ENCODE assay signal across 2 cellular contexts in genomic region chrX:54271661-54272060, GRCh38.
TF ChIP-seq lines count a peak whose summit lies in the region.

No MANE protein-coding gene starts in this region.

TF ChIP-seq in HepG2, 621 proteins besides CTCF, POLR2A, EP300 and RAD21 (continued from another document and continues in another):
- TF ChIP-seq, protein P1, sequence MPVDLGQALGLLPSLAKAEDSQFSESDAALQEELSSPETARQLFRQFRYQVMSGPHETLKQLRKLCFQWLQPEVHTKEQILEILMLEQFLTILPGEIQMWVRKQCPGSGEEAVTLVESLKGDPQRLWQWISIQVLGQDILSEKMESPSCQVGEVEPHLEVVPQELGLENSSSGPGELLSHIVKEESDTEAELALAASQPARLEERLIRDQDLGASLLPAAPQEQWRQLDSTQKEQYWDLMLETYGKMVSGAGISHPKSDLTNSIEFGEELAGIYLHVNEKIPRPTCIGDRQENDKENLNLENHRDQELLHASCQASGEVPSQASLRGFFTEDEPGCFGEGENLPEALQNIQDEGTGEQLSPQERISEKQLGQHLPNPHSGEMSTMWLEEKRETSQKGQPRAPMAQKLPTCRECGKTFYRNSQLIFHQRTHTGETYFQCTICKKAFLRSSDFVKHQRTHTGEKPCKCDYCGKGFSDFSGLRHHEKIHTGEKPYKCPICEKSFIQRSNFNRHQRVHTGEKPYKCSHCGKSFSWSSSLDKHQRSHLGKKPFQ (CRISPR knock-in tag; IDR thresholded peaks at IDR 0.05; ENCODE audit: insufficient replicate concordance), result no peak
- no peak for TF ChIP-seq U2AF1 (optimal IDR thresholded peaks at IDR 0.05; ENCODE audit: low read depth, low read length)
- TF ChIP-seq HIVEP1 (CRISPR knock-in tag; IDR thresholded peaks at IDR 0.05), result no peak
- TF ChIP-seq ZSCAN5A (CRISPR knock-in tag; IDR thresholded peaks at IDR 0.05; ENCODE audit: borderline replicate concordance), result no peak
- TF ChIP-seq ETV6 (CRISPR knock-in tag; conservative IDR thresholded peaks at IDR 0.05), result no peak
- no peak for TF ChIP-seq ELK4 (CRISPR knock-in tag; IDR thresholded peaks at IDR 0.05; ENCODE audit: borderline replicate concordance)
- TF ChIP-seq FOXA1 (IDR thresholded peaks at IDR 0.05), result no peak
- TF ChIP-seq FOXA1 (CRISPR knock-in tag; IDR thresholded peaks at IDR 0.05), result no peak
- TF ChIP-seq ZNF235 (CRISPR knock-in tag; IDR thresholded peaks at IDR 0.05; ENCODE audit: borderline replicate concordance), result no peak
- TF ChIP-seq ZNF609 (CRISPR knock-in tag; IDR thresholded peaks at IDR 0.05; ENCODE audit: borderline replicate concordance), result no peak
- no peak for TF ChIP-seq ZFP41 (CRISPR knock-in tag; IDR thresholded peaks at IDR 0.05; ENCODE audit: borderline replicate concordance)
- TF ChIP-seq HHEX (CRISPR knock-in tag; IDR thresholded peaks at IDR 0.05), result no peak
- TF ChIP-seq, protein P2, sequence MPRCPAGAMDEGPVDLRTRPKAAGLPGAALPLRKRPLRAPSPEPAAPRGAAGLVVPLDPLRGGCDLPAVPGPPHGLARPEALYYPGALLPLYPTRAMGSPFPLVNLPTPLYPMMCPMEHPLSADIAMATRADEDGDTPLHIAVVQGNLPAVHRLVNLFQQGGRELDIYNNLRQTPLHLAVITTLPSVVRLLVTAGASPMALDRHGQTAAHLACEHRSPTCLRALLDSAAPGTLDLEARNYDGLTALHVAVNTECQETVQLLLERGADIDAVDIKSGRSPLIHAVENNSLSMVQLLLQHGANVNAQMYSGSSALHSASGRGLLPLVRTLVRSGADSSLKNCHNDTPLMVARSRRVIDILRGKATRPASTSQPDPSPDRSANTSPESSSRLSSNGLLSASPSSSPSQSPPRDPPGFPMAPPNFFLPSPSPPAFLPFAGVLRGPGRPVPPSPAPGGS (CRISPR knock-in tag; IDR thresholded peaks at IDR 0.05), result no peak
- TF ChIP-seq SRF (IDR thresholded peaks at IDR 0.05; ENCODE audit: low read depth, low read length), result no peak
- no peak for TF ChIP-seq THAP8 (CRISPR knock-in tag; IDR thresholded peaks at IDR 0.05; ENCODE audit: borderline replicate concordance)

TF ChIP-seq in H1, 55 proteins besides CTCF, POLR2A, EP300 and RAD21 (continued from another document):
- TF ChIP-seq JUN (IDR thresholded peaks at IDR 0.05; ENCODE audit: low read depth, low read length) (no peak), MAX (IDR thresholded peaks at IDR 0.05) (no peak), GTF2F1 (IDR thresholded peaks at IDR 0.05; ENCODE audit: borderline replicate concordance, low read depth, low read length) (no peak), USF2 (IDR thresholded peaks at IDR 0.05; ENCODE audit: low read length) (no peak), TCF12 (IDR thresholded peaks at IDR 0.05; ENCODE audit: low read depth, low read length) (no peak)
TF ChIP-seq in H1: peak in this region for 0.
